2 cellular contexts compared by ENCODE assay signal in the genomic region with DNA sequence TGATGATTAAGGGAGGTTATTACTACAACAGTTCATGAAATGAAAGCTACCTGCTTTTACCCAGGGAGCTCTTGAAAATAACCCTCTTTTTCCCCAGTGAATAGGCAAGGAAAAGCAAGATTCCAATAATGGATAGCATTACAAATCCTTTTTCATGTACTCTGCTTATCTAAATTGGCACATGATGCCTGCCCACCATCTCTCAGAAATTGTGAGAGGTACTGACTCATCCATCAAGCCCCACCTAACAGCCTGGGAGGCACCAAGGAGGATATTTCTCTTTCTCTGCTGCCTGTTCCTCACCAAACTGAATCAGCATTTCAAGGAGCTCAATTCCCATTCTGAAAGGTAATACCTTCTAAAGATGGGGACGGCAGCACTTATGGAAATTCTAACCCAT.
TF ChIP-seq lines count a peak whose summit lies in the region.

No MANE protein-coding gene starts in this region.

TF ChIP-seq in GM23338, 12 proteins besides CTCF, POLR2A, EP300 and RAD21 (continues in another document):
- TF ChIP-seq ZNF462 (CRISPR knock-in tag; IDR thresholded peaks at IDR 0.05): no peak
- TF ChIP-seq JUNB (IDR thresholded peaks at IDR 0.05; ENCODE audit: unreplicated experiment): no peak
- no peak for TF ChIP-seq CREB1 (CRISPR knock-in tag; IDR thresholded peaks at IDR 0.05; ENCODE audit: low read depth)
- TF ChIP-seq ZNF114 (CRISPR knock-in tag; IDR thresholded peaks at IDR 0.05): no peak
- TF ChIP-seq NANOG (IDR thresholded peaks at IDR 0.05; ENCODE audit: borderline replicate concordance): no peak
- TF ChIP-seq EZH2phosphoT487 (IDR thresholded peaks at IDR 0.05; ENCODE audit: unreplicated experiment): no peak
- TF ChIP-seq ETS1 (IDR thresholded peaks at IDR 0.05): no peak
- no peak for TF ChIP-seq STAT1 (IDR thresholded peaks at IDR 0.05; ENCODE audit: unreplicated experiment)
- no peak for TF ChIP-seq EZH2 (IDR thresholded peaks at IDR 0.05; ENCODE audit: low read depth, unreplicated experiment)
- no peak for TF ChIP-seq POLR2AphosphoS5 (IDR thresholded peaks at IDR 0.05; ENCODE audit: low read depth)

TF ChIP-seq in endothelial cell of umbilical vein, 7 proteins besides CTCF, POLR2A, EP300 and RAD21:
- no peak for TF ChIP-seq EZH2 (IDR thresholded peaks at IDR 0.05; ENCODE audit: borderline replicate concordance, low read depth, low read length, severe bottlenecking)
- TF ChIP-seq GATA2 (IDR thresholded peaks at IDR 0.05; ENCODE audit: insufficient read depth, insufficient read length, low read depth, low read length): peak; percentile 37
- TF ChIP-seq JUN (IDR thresholded peaks at IDR 0.05; ENCODE audit: borderline replicate concordance, insufficient read depth, insufficient read length, low read depth): no peak
- TF ChIP-seq MYC (IDR thresholded peaks at IDR 0.05; ENCODE audit: low read depth, low read length): no peak
- TF ChIP-seq POLR2AphosphoS5 (IDR thresholded peaks at IDR 0.05; ENCODE audit: insufficient read depth, low read depth, low read length): no peak
- TF ChIP-seq FOS (IDR thresholded peaks at IDR 0.05; ENCODE audit: borderline replicate concordance, insufficient read depth, low read length): peak; percentile 28
- TF ChIP-seq, protein P1, sequence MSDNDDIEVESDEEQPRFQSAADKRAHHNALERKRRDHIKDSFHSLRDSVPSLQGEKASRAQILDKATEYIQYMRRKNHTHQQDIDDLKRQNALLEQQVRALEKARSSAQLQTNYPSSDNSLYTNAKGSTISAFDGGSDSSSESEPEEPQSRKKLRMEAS (IDR thresholded peaks at IDR 0.05; ENCODE audit: insufficient read depth, insufficient read length): no peak
